Comparison of ENCODE assay signal across 1 cellular context in genomic region chr22:46027219-46028068, GRCh38.
TF ChIP-seq lines count a peak whose summit lies in the region.

No MANE protein-coding gene starts in this region.

TF ChIP-seq in HepG2, 621 proteins besides CTCF, POLR2A, EP300 and RAD21 (continued from another document and continues in another):
- TF ChIP-seq, protein P1, sequence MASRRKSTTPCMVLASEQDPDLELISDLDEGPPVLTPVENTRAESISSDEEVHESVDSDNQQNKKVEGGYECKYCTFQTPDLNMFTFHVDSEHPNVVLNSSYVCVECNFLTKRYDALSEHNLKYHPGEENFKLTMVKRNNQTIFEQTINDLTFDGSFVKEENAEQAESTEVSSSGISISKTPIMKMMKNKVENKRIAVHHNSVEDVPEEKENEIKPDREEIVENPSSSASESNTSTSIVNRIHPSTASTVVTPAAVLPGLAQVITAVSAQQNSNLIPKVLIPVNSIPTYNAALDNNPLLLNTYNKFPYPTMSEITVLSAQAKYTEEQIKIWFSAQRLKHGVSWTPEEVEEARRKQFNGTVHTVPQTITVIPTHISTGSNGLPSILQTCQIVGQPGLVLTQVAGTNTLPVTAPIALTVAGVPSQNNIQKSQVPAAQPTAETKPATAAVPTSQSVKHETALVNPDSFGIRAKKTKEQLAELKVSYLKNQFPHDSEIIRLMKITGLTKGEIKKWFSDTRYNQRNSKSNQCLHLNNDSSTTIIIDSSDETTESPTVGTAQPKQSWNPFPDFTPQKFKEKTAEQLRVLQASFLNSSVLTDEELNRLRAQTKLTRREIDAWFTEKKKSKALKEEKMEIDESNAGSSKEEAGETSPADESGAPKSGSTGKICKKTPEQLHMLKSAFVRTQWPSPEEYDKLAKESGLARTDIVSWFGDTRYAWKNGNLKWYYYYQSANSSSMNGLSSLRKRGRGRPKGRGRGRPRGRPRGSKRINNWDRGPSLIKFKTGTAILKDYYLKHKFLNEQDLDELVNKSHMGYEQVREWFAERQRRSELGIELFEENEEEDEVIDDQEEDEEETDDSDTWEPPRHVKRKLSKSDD (CRISPR knock-in tag; IDR thresholded peaks at IDR 0.05; ENCODE audit: low read depth), result no peak
- TF ChIP-seq IRX3 (CRISPR knock-in tag; IDR thresholded peaks at IDR 0.05; ENCODE audit: borderline replicate concordance, low read depth), result no peak
- TF ChIP-seq RFXANK (CRISPR knock-in tag; IDR thresholded peaks at IDR 0.05), result no peak
- no peak for TF ChIP-seq REPIN1 (CRISPR knock-in tag; IDR thresholded peaks at IDR 0.05; ENCODE audit: borderline replicate concordance, low read depth)
- TF ChIP-seq ZNF556 (CRISPR knock-in tag; IDR thresholded peaks at IDR 0.05; ENCODE audit: borderline replicate concordance), result no peak
- TF ChIP-seq, protein P2, sequence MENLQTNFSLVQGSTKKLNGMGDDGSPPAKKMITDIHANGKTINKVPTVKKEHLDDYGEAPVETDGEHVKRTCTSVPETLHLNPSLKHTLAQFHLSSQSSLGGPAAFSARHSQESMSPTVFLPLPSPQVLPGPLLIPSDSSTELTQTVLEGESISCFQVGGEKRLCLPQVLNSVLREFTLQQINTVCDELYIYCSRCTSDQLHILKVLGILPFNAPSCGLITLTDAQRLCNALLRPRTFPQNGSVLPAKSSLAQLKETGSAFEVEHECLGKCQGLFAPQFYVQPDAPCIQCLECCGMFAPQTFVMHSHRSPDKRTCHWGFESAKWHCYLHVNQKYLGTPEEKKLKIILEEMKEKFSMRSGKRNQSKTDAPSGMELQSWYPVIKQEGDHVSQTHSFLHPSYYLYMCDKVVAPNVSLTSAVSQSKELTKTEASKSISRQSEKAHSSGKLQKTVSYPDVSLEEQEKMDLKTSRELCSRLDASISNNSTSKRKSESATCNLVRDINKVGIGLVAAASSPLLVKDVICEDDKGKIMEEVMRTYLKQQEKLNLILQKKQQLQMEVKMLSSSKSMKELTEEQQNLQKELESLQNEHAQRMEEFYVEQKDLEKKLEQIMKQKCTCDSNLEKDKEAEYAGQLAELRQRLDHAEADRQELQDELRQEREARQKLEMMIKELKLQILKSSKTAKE (CRISPR knock-in tag; IDR thresholded peaks at IDR 0.05; ENCODE audit: borderline replicate concordance), result peak; percentile 92
- TF ChIP-seq KAT2B (IDR thresholded peaks at IDR 0.05; ENCODE audit: borderline replicate concordance, low read depth, low read length), result no peak
- TF ChIP-seq ZNF644 (CRISPR knock-in tag; IDR thresholded peaks at IDR 0.05; ENCODE audit: low read depth), result no peak
- no peak for TF ChIP-seq ZNF264 (CRISPR knock-in tag; IDR thresholded peaks at IDR 0.05)
- no peak for TF ChIP-seq PTBP1 (IDR thresholded peaks at IDR 0.05; ENCODE audit: low read depth, low read length, poor library complexity, severe bottlenecking)
- TF ChIP-seq FOSL1 (CRISPR knock-in tag; IDR thresholded peaks at IDR 0.05; ENCODE audit: borderline replicate concordance), result no peak
- TF ChIP-seq CEBPB (IDR thresholded peaks at IDR 0.05; ENCODE audit: borderline replicate concordance, low read depth, low read length), result no peak
- TF ChIP-seq ZNF710 (CRISPR knock-in tag; IDR thresholded peaks at IDR 0.05; ENCODE audit: borderline replicate concordance), result no peak
- no peak for TF ChIP-seq CC2D1A (CRISPR knock-in tag; IDR thresholded peaks at IDR 0.05)
- TF ChIP-seq SPEN (CRISPR knock-in tag; IDR thresholded peaks at IDR 0.05; ENCODE audit: low read depth), result peak; percentile 38
- no peak for TF ChIP-seq GABPA (IDR thresholded peaks at IDR 0.05; ENCODE audit: low read depth, low read length)
- TF ChIP-seq GABPA (CRISPR knock-in tag; IDR thresholded peaks at IDR 0.05; ENCODE audit: low read depth), result no peak
- TF ChIP-seq, protein P3, sequence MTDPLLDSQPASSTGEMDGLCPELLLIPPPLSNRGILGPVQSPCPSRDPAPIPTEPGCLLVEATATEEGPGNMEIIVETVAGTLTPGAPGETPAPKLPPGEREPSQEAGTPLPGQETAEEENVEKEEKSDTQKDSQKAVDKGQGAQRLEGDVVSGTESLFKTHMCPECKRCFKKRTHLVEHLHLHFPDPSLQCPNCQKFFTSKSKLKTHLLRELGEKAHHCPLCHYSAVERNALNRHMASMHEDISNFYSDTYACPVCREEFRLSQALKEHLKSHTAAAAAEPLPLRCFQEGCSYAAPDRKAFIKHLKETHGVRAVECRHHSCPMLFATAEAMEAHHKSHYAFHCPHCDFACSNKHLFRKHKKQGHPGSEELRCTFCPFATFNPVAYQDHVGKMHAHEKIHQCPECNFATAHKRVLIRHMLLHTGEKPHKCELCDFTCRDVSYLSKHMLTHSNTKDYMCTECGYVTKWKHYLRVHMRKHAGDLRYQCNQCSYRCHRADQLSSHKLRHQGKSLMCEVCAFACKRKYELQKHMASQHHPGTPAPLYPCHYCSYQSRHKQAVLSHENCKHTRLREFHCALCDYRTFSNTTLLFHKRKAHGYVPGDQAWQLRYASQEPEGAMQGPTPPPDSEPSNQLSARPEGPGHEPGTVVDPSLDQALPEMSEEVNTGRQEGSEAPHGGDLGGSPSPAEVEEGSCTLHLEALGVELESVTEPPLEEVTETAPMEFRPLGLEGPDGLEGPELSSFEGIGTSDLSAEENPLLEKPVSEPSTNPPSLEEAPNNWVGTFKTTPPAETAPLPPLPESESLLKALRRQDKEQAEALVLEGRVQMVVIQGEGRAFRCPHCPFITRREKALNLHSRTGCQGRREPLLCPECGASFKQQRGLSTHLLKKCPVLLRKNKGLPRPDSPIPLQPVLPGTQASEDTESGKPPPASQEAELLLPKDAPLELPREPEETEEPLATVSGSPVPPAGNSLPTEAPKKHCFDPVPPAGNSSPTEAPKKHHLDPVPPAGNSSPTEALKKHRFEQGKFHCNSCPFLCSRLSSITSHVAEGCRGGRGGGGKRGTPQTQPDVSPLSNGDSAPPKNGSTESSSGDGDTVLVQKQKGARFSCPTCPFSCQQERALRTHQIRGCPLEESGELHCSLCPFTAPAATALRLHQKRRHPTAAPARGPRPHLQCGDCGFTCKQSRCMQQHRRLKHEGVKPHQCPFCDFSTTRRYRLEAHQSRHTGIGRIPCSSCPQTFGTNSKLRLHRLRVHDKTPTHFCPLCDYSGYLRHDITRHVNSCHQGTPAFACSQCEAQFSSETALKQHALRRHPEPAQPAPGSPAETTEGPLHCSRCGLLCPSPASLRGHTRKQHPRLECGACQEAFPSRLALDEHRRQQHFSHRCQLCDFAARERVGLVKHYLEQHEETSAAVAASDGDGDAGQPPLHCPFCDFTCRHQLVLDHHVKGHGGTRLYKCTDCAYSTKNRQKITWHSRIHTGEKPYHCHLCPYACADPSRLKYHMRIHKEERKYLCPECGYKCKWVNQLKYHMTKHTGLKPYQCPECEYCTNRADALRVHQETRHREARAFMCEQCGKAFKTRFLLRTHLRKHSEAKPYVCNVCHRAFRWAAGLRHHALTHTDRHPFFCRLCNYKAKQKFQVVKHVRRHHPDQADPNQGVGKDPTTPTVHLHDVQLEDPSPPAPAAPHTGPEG (CRISPR knock-in tag; IDR thresholded peaks at IDR 0.05), result no peak
- TF ChIP-seq JUNB (CRISPR knock-in tag; IDR thresholded peaks at IDR 0.05; ENCODE audit: borderline replicate concordance), result no peak
- no peak for TF ChIP-seq SRF (IDR thresholded peaks at IDR 0.05; ENCODE audit: low read depth, low read length)
- TF ChIP-seq, protein P4, sequence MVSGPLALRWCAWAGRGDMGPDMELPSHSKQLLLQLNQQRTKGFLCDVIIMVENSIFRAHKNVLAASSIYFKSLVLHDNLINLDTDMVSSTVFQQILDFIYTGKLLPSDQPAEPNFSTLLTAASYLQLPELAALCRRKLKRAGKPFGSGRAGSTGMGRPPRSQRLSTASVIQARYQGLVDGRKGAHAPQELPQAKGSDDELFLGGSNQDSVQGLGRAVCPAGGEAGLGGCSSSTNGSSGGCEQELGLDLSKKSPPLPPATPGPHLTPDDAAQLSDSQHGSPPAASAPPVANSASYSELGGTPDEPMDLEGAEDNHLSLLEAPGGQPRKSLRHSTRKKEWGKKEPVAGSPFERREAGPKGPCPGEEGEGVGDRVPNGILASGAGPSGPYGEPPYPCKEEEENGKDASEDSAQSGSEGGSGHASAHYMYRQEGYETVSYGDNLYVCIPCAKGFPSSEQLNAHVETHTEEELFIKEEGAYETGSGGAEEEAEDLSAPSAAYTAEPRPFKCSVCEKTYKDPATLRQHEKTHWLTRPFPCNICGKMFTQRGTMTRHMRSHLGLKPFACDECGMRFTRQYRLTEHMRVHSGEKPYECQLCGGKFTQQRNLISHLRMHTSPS (CRISPR knock-in tag; IDR thresholded peaks at IDR 0.05; ENCODE audit: low read depth), result no peak
- no peak for TF ChIP-seq ZNF780A (CRISPR knock-in tag; IDR thresholded peaks at IDR 0.05)
- TF ChIP-seq ZNF792 (CRISPR knock-in tag; IDR thresholded peaks at IDR 0.05), result no peak
- no peak for TF ChIP-seq ZNF326 (CRISPR knock-in tag; IDR thresholded peaks at IDR 0.05; ENCODE audit: borderline replicate concordance)
- TF ChIP-seq ATM (IDR thresholded peaks at IDR 0.05; ENCODE audit: borderline replicate concordance), result no peak
- TF ChIP-seq JARID2 (CRISPR knock-in tag; IDR thresholded peaks at IDR 0.05; ENCODE audit: insufficient replicate concordance), result no peak
- TF ChIP-seq ZNF329 (CRISPR knock-in tag; IDR thresholded peaks at IDR 0.05; ENCODE audit: low read depth), result no peak
- no peak for TF ChIP-seq CENPT (CRISPR knock-in tag; IDR thresholded peaks at IDR 0.05; ENCODE audit: low read depth)
- TF ChIP-seq ELF4 (CRISPR knock-in tag; IDR thresholded peaks at IDR 0.05; ENCODE audit: borderline replicate concordance), result no peak
- peak; percentile 44; the same call in 1 of the 2 replicates for TF ChIP-seq PHF21A (CRISPR knock-in tag; IDR thresholded peaks at IDR 0.05)
- TF ChIP-seq CEBPG (CRISPR knock-in tag; IDR thresholded peaks at IDR 0.05), result no peak
- no peak for TF ChIP-seq HNF1A (IDR thresholded peaks at IDR 0.05; ENCODE audit: low read depth)
- TF ChIP-seq HNF1A (CRISPR knock-in tag; IDR thresholded peaks at IDR 0.05; ENCODE audit: borderline replicate concordance), result no peak
- TF ChIP-seq, protein P5, sequence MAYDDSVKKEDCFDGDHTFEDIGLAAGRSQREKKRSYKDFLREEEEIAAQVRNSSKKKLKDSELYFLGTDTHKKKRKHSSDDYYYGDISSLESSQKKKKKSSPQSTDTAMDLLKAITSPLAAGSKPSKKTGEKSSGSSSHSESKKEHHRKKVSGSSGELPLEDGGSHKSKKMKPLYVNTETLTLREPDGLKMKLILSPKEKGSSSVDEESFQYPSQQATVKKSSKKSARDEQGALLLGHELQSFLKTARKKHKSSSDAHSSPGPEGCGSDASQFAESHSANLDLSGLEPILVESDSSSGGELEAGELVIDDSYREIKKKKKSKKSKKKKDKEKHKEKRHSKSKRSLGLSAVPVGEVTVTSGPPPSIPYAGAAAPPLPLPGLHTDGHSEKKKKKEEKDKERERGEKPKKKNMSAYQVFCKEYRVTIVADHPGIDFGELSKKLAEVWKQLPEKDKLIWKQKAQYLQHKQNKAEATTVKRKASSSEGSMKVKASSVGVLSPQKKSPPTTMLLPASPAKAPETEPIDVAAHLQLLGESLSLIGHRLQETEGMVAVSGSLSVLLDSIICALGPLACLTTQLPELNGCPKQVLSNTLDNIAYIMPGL (CRISPR knock-in tag; IDR thresholded peaks at IDR 0.05; ENCODE audit: borderline replicate concordance in 1 of 2, low read depth in 1 of 2), result no peak
- no peak for TF ChIP-seq NCOA1 (CRISPR knock-in tag; IDR thresholded peaks at IDR 0.05)
- no peak for TF ChIP-seq ZSCAN22 (CRISPR knock-in tag; IDR thresholded peaks at IDR 0.05)
- TF ChIP-seq SKI (IDR thresholded peaks at IDR 0.05; ENCODE audit: partially characterized antibody), result peak; percentile 99
- no peak for TF ChIP-seq ZNF180 (CRISPR knock-in tag; IDR thresholded peaks at IDR 0.05; ENCODE audit: borderline replicate concordance, low read depth)
- no peak for TF ChIP-seq PRMT3 (CRISPR knock-in tag; IDR thresholded peaks at IDR 0.05; ENCODE audit: borderline replicate concordance, low read depth)
- TF ChIP-seq ZNF781 (CRISPR knock-in tag; IDR thresholded peaks at IDR 0.05; ENCODE audit: borderline replicate concordance, not compliant biosample characterization), result no peak
